Comparison of ENCODE assay signal across 29 cellular contexts in the genomic region with DNA sequence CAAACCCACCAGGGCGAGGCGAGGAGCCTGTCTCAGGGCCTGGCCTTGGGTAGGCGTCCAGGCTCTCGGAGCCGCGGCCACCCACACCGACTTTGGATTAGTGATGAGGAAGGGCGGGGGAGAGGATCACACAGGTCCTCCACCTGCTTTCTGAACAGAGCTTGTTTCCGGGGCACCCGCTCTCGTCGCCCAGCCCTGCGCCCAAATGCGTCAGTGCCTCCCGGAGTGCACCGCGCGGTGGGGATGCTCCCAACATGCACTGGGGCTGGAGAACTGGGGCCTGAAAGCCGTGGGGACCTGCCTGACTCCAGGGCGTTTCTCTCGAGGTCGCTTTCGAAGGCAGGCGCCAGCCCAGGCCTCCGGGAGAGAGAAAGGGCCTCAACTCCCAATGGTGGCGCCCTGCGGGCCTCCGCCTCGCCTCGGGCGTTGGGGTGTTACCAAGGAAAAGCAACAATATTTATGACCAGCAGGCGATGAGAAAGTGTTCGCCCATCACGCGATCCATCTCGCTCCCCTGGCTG. TPM values are rescaled to one million over a fixed set of nuclear protein-coding genes. Genes with fewer than 3 reads are reported as not detected.
"Had no signal": no experiment of that assay in that cellular context is flagged by ENCODE, and none has a peak within 500 bp of the region (broad histone marks: within the 10 kb centered on the region; RNA-seq: fewer than 3 reads in every experiment).

No MANE protein-coding gene starts in this region.

- H3K4me1 Mint-ChIP-seq: activated CD4-positive, alpha-beta T cell treated with anti-CD3 and anti-CD28 coated beads, Interleukin-2, amount 10 ng/mL, durations not matched to agents 7 days and 5 days; activated naive CD4-positive, alpha-beta T cell treated with anti-CD3 and anti-CD28 coated beads, Interleukin-2, amount 50 U/mL, for 24 hours; mesothelial cell of epicardium; natural killer cell; stimulated activated memory B cell treated with anti-CD40 and anti-IgM and Interleukin-4, amounts not matched to agents 10 μg/mL and 1 μg/mL and 100 μg/mL, for 72 hours had no signal

- DNase-seq: activated CD4-positive, alpha-beta T cell treated with anti-CD3 and anti-CD28 coated beads, Interleukin-2, amount 10 ng/mL, durations not matched to agents 7 days and 5 days; activated CD4-positive, CD25-positive, alpha-beta regulatory T cell treated with anti-CD3 and anti-CD28 coated beads, Interleukin-2, amount 50 U/mL, for 72 hours; activated CD8-positive, alpha-beta T cell treated with anti-CD3 and anti-CD28 coated beads, Interleukin-2, amount 10 ng/mL, durations not matched to agents 7 days and 5 days; activated gamma-delta T cell treated with Interleukin-2 at 50 U/mL for 16 hours; activated T-cell treated with anti-CD3 and anti-CD28 coated beads, Interleukin-2, amount 50 U/mL, for 1 hour; adrenal gland; central memory CD4-positive, alpha-beta T cell; effector memory CD4-positive, alpha-beta T cell; head of caudate nucleus; hypothalamus; left ventricle myocardium superior; mammary epithelial cell; natural killer cell; right lobe of liver; small intestine; stimulated activated CD4-positive, alpha-beta T cell treated with anti-CD3 and anti-CD28 coated beads, Interleukin-15, amount 100 ng/mL, for 24 hours; T-helper 1 cell; WERI-Rb-1 had no signal

- H3K4me3 Mint-ChIP-seq: activated CD4-positive, alpha-beta T cell treated with anti-CD3 and anti-CD28 coated beads, Interleukin-2, amount 10 ng/mL, durations not matched to agents 7 days and 5 days; activated CD8-positive, alpha-beta T cell treated with anti-CD3 and anti-CD28 coated beads, Interleukin-2, amount 10 ng/mL, durations not matched to agents 7 days and 5 days; activated naive CD4-positive, alpha-beta T cell treated with anti-CD3 and anti-CD28 coated beads, Interleukin-2, amount 50 U/mL, for 24 hours; mesothelial cell of epicardium; natural killer cell; stimulated activated memory B cell treated with anti-CD40 and anti-IgM and Interleukin-4, amounts not matched to agents 10 μg/mL and 1 μg/mL and 100 μg/mL, for 72 hours; type B pancreatic cell had no signal

- H3K36me3 Mint-ChIP-seq: activated naive CD4-positive, alpha-beta T cell treated with anti-CD3 and anti-CD28 coated beads, Interleukin-2, amount 50 U/mL, for 24 hours; mesothelial cell of epicardium; stimulated activated memory B cell treated with anti-CD40 and anti-IgM and Interleukin-4, amounts not matched to agents 10 μg/mL and 1 μg/mL and 100 μg/mL, for 72 hours; type B pancreatic cell had no signal

- H3K36me3 ChIP-seq: adrenal gland, gastroesophageal sphincter, pancreas, right lobe of liver, thoracic aorta, WERI-Rb-1 had no signal

- H3K9me3 Mint-ChIP-seq: activated naive CD4-positive, alpha-beta T cell treated with anti-CD3 and anti-CD28 coated beads, Interleukin-2, amount 50 U/mL, for 24 hours; mesothelial cell of epicardium had no signal

- H3K27ac Mint-ChIP-seq: activated CD4-positive, alpha-beta T cell treated with anti-CD3 and anti-CD28 coated beads, Interleukin-2, amount 10 ng/mL, durations not matched to agents 7 days and 5 days; activated CD8-positive, alpha-beta T cell treated with anti-CD3 and anti-CD28 coated beads, Interleukin-2, amount 10 ng/mL, durations not matched to agents 7 days and 5 days; activated naive CD4-positive, alpha-beta T cell treated with anti-CD3 and anti-CD28 coated beads, Interleukin-2, amount 50 U/mL, for 24 hours; mesothelial cell of epicardium; natural killer cell; stimulated activated memory B cell treated with anti-CD40 and anti-IgM and Interleukin-4, amounts not matched to agents 10 μg/mL and 1 μg/mL and 100 μg/mL, for 72 hours; type B pancreatic cell had no signal

- H3K4me3 ChIP-seq: adrenal gland, gastroesophageal sphincter, pancreas, right lobe of liver, thoracic aorta had no signal

- H3K9me3 ChIP-seq: adrenal gland, pancreas, right lobe of liver, thoracic aorta had no signal

- ATAC-seq: activated CD8-positive, alpha-beta T cell treated with anti-CD3 and anti-CD28 coated beads, Interleukin-2, amount 10 ng/mL, durations not matched to agents 7 days and 5 days; esophagus mucosa; gastroesophageal sphincter; left ventricle myocardium superior; natural killer cell; stimulated activated memory B cell treated with anti-CD40 and anti-IgM and Interleukin-4, amounts not matched to agents 10 μg/mL and 1 μg/mL and 100 μg/mL, for 72 hours had no signal

- H3K4me1 ChIP-seq: adrenal gland, pancreas, right lobe of liver had no signal

- H3K27ac ChIP-seq: adrenal gland, gastroesophageal sphincter, pancreas, right lobe of liver, thoracic aorta, WERI-Rb-1 had no signal

RNA-seq across cellular contexts. Expression of a gene that starts 9.0 kb away (rescaled TPM):
- total RNA-seq: activated CD4-positive, alpha-beta T cell treated with anti-CD3 and anti-CD28 coated beads, Interleukin-2, amount 10 ng/mL, durations not matched to agents 7 days and 5 days; activated CD8-positive, alpha-beta T cell treated with anti-CD3 and anti-CD28 coated beads, Interleukin-2, amount 10 ng/mL, durations not matched to agents 7 days and 5 days; adrenal gland; dermis microvascular lymphatic vessel endothelial cell; endothelial cell of umbilical vein; esophagus mucosa; gastroesophageal sphincter; left ventricle myocardium superior; mammary epithelial cell; natural killer cell; pancreas; pulmonary artery endothelial cell; right lobe of liver; thoracic aorta had no signal
- polyA plus RNA-seq: adrenal gland, endothelial cell of umbilical vein, mammary epithelial cell, pancreas, small intestine had no signal
